2 cellular contexts compared by ENCODE assay signal in genomic region chrX:13341491-13342101, GRCh38.
TF ChIP-seq lines count a peak whose summit lies in the region.

No MANE protein-coding gene starts in this region.

TF ChIP-seq in IMR-90, 13 proteins besides CTCF, POLR2A, EP300 and RAD21:
- TF ChIP-seq MAFK (IDR thresholded peaks at IDR 0.05; ENCODE audit: low read depth, low read length) (no peak), RCOR1 (IDR thresholded peaks at IDR 0.05; ENCODE audit: insufficient replicate concordance, low read length) (no peak), SMC3 (IDR thresholded peaks at IDR 0.05; ENCODE audit: low read depth, low read length) (0 out of 2 replicates have a peak, but pooled peaks have one; percentile 8), BHLHE40 (IDR thresholded peaks at IDR 0.05; ENCODE audit: low read depth, low read length) (no peak)

TF ChIP-seq in K562, 482 proteins besides CTCF, POLR2A, EP300 and RAD21:
- TF ChIP-seq CCNT2 (IDR thresholded peaks at IDR 0.05; ENCODE audit: borderline replicate concordance, extremely low read depth, insufficient read length, low read depth, low read length) (no peak), SLC30A9 (CRISPR knock-in tag; IDR thresholded peaks at IDR 0.05) (no peak), CTCFL (IDR thresholded peaks at IDR 0.05; ENCODE audit: borderline replicate concordance, insufficient read depth, low read depth, low read length, poor library complexity, severe bottlenecking) (no peak), PCBP2 (IDR thresholded peaks at IDR 0.05; ENCODE audit: low read depth, low read length, poor library complexity, severe bottlenecking) (no peak), SRSF7 (optimal IDR thresholded peaks at IDR 0.05; ENCODE audit: low read depth, low read length) (no peak)
